Comparison of ENCODE assay signal across 6 cellular contexts in the genomic region with DNA sequence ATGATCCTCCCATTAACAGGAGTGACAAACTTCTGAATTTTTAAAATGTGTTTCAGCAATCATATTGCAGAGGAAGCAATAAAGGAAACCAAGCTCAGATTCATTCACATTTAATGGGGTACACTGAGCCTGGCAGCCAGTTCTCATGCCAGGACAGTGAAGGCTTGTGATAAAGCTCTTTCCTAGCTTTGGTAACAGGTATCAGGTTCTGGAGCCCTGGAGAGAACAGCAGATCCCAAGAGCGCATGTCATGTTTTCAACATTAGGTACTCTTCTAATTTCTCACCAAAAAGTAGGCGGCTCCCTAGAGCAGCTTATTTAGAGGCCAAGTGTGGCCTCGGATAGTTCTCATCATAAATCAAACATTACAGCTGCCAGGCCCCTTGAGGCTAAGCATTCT. TPM values are rescaled to one million over a fixed set of nuclear protein-coding genes. Genes with fewer than 3 reads are reported as not detected.
"Had no signal": no experiment of that assay in that cellular context is flagged by ENCODE, and none has a peak within 500 bp of the region (broad histone marks: within the 10 kb centered on the region; RNA-seq: fewer than 3 reads in every experiment).

No MANE protein-coding gene starts in this region.

RNA-seq across cellular contexts. Expression of gene TBC1D28, which starts 23.3 kb away (rescaled TPM):
- total RNA-seq: GM23248, GM23338, H1, H4, H7, HFFc6 had no signal
- polyA plus RNA-seq: GM23248, GM23338, H1 had no signal
